1 cellular context compared by ENCODE assay signal in genomic region chr2:155966071-155966471, GRCh38.
TF ChIP-seq lines count a peak whose summit lies in the region.
"Not testable (repeated sequence)": the region's sequence is repeated elsewhere in the genome, so short reads cannot be mapped to it uniquely, and the experiment has no call there.

No MANE protein-coding gene starts in this region.

TF ChIP-seq in HepG2, 621 proteins besides CTCF, POLR2A, EP300 and RAD21 (continued from another document):
- TF ChIP-seq, protein P1, sequence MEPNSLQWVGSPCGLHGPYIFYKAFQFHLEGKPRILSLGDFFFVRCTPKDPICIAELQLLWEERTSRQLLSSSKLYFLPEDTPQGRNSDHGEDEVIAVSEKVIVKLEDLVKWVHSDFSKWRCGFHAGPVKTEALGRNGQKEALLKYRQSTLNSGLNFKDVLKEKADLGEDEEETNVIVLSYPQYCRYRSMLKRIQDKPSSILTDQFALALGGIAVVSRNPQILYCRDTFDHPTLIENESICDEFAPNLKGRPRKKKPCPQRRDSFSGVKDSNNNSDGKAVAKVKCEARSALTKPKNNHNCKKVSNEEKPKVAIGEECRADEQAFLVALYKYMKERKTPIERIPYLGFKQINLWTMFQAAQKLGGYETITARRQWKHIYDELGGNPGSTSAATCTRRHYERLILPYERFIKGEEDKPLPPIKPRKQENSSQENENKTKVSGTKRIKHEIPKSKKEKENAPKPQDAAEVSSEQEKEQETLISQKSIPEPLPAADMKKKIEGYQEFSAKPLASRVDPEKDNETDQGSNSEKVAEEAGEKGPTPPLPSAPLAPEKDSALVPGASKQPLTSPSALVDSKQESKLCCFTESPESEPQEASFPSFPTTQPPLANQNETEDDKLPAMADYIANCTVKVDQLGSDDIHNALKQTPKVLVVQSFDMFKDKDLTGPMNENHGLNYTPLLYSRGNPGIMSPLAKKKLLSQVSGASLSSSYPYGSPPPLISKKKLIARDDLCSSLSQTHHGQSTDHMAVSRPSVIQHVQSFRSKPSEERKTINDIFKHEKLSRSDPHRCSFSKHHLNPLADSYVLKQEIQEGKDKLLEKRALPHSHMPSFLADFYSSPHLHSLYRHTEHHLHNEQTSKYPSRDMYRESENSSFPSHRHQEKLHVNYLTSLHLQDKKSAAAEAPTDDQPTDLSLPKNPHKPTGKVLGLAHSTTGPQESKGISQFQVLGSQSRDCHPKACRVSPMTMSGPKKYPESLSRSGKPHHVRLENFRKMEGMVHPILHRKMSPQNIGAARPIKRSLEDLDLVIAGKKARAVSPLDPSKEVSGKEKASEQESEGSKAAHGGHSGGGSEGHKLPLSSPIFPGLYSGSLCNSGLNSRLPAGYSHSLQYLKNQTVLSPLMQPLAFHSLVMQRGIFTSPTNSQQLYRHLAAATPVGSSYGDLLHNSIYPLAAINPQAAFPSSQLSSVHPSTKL (CRISPR knock-in tag; IDR thresholded peaks at IDR 0.05): peak; percentile 64
- TF ChIP-seq ZNF687 (CRISPR knock-in tag; IDR thresholded peaks at IDR 0.05) (peak; percentile 42), HOXA3 (CRISPR knock-in tag; IDR thresholded peaks at IDR 0.05) (peak; percentile 64), ZNF281 (CRISPR knock-in tag; IDR thresholded peaks at IDR 0.05; ENCODE audit: borderline replicate concordance) (peak; percentile 95), ZMYM4 (CRISPR knock-in tag; IDR thresholded peaks at IDR 0.05) (peak; percentile 73; the same call in 1 of the 2 replicates), HNF4A (CRISPR knock-in tag; IDR thresholded peaks at IDR 0.05) (peak; percentile 22; the same call in 1 of the 2 replicates), ZFP91 (CRISPR knock-in tag; IDR thresholded peaks at IDR 0.05; ENCODE audit: borderline replicate concordance) (peak; percentile 18; the same call in 1 of the 2 replicates), ZGPAT (CRISPR knock-in tag; IDR thresholded peaks at IDR 0.05) (peak; percentile 48; the same call in 1 of the 2 replicates), ZNF644 (CRISPR knock-in tag; IDR thresholded peaks at IDR 0.05; ENCODE audit: low read depth) (0 out of 2 replicates have a peak, but pooled peaks have one; percentile 14), ZNF331 (CRISPR knock-in tag; IDR thresholded peaks at IDR 0.05) (0 out of 2 replicates have a peak, but pooled peaks have one; percentile 21), PITX1 (CRISPR knock-in tag; IDR thresholded peaks at IDR 0.05) (peak; percentile 26; the same call in 1 of the 2 replicates), GABPB1 (CRISPR knock-in tag; IDR thresholded peaks at IDR 0.05) (0 out of 2 replicates have a peak, but pooled peaks have one; percentile 19), FOXP4 (CRISPR knock-in tag; IDR thresholded peaks at IDR 0.05) (0 out of 2 replicates have a peak, but pooled peaks have one; percentile 43), POGZ (CRISPR knock-in tag; IDR thresholded peaks at IDR 0.05) (peak; percentile 79), DMAP1 (CRISPR knock-in tag; IDR thresholded peaks at IDR 0.05) (0 out of 2 replicates have a peak, but pooled peaks have one; percentile 25), HDAC1 (CRISPR knock-in tag; IDR thresholded peaks at IDR 0.05) (0 out of 2 replicates have a peak, but pooled peaks have one; percentile 25), ZNF614 (CRISPR knock-in tag; IDR thresholded peaks at IDR 0.05; ENCODE audit: borderline replicate concordance) (peak; percentile 24; the same call in 1 of the 2 replicates), SALL1 (CRISPR knock-in tag; IDR thresholded peaks at IDR 0.05) (peak; percentile 60), ZNF292 (CRISPR knock-in tag; IDR thresholded peaks at IDR 0.05; ENCODE audit: borderline replicate concordance, low read depth) (0 out of 2 replicates have a peak, but pooled peaks have one; percentile 39), YY1 (IDR thresholded peaks at IDR 0.05; ENCODE audit: insufficient read depth, insufficient replicate concordance, low read depth, low read length) (peak; percentile 76), FOXA1 (CRISPR knock-in tag; IDR thresholded peaks at IDR 0.05) (peak; percentile 73), FOXA3 (CRISPR knock-in tag; IDR thresholded peaks at IDR 0.05) (peak; percentile 57; the same call in 1 of the 2 replicates)
- not testable (repeated sequence) for TF ChIP-seq FOXA1 (IDR thresholded peaks at IDR 0.05)
- TF ChIP-seq, protein P2, sequence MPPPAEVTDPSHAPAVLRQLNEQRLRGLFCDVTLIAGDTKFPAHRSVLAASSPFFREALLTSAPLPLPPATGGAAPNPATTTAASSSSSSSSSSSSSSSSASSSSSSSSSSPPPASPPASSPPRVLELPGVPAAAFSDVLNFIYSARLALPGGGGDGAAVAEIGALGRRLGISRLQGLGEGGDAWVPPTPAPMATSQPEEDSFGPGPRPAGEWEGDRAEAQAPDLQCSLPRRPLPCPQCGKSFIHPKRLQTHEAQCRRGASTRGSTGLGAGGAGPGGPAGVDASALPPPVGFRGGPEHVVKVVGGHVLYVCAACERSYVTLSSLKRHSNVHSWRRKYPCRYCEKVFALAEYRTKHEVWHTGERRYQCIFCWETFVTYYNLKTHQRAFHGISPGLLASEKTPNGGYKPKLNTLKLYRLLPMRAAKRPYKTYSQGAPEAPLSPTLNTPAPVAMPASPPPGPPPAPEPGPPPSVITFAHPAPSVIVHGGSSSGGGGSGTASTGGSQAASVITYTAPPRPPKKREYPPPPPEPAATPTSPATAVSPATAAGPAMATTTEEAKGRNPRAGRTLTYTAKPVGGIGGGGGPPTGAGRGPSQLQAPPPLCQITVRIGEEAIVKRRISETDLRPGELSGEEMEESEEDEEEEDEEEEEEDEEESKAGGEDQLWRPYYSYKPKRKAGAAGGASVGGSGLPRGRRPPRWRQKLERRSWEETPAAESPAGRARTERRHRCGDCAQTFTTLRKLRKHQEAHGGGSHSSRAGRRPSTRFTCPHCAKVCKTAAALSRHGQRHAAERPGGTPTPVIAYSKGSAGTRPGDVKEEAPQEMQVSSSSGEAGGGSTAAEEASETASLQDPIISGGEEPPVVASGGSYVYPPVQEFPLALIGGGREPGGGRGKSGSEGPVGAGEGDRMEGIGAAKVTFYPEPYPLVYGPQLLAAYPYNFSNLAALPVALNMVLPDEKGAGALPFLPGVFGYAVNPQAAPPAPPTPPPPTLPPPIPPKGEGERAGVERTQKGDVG (CRISPR knock-in tag; IDR thresholded peaks at IDR 0.05; ENCODE audit: borderline replicate concordance): peak; percentile 64; the same call in 1 of the 2 replicates
- TF ChIP-seq, protein P3, sequence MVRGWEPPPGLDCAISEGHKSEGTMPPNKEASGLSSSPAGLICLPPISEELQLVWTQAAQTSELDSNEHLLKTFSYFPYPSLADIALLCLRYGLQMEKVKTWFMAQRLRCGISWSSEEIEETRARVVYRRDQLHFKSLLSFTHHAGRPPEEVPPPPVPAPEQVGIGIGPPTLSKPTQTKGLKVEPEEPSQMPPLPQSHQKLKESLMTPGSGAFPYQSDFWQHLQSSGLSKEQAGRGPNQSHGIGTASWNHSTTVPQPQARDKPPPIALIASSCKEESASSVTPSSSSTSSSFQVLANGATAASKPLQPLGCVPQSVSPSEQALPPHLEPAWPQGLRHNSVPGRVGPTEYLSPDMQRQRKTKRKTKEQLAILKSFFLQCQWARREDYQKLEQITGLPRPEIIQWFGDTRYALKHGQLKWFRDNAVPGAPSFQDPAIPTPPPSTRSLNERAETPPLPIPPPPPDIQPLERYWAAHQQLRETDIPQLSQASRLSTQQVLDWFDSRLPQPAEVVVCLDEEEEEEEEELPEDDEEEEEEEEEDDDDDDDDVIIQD (CRISPR knock-in tag; IDR thresholded peaks at IDR 0.05; ENCODE audit: low read depth): peak; percentile 31; the same call in 1 of the 2 replicates
